ENCODE assay signal across 14 cellular contexts in genomic region chr2:71292159-71292558, GRCh38. TPM values are rescaled to one million over a fixed set of nuclear protein-coding genes. Genes with fewer than 3 reads are reported as not detected.
DNase-seq lines count a peak whose midpoint lies in the region; FAIRE-seq and TF ChIP-seq lines count a peak whose summit lies in the region.
"Had no signal": no experiment of that assay in that cellular context is flagged by ENCODE, and none has a peak within 500 bp of the region (broad histone marks: within the 10 kb centered on the region; RNA-seq: fewer than 3 reads in every experiment).

No MANE protein-coding gene starts in this region.

- no peak overlapping the region for H3K9ac ChIP-seq in kidney (ENCODE audit: low read length in 2 of 2)
- H3K9ac ChIP-seq: BLaER1 treated with 17β-estradiol and CSF1 and Interleukin-3, amounts not matched to agents 10 nM and 100 nM had no signal

- H3K27ac ChIP-seq in angular gyrus (ENCODE audit: low read depth, low read length) (peak overlapping the region; percentile 84), dorsolateral prefrontal cortex (peak overlapping the region in 58 of 59 donors; percentile 40 to 99 (median 91)), substantia nigra (ENCODE audit: low read depth, low read length, poor library complexity, severe bottlenecking) (peak overlapping the region; percentile 93), kidney (ENCODE audit: low read depth in 2 of 2, low read length in 2 of 2) (no peak overlapping the region)
- H3K27ac ChIP-seq: BLaER1 treated with 17β-estradiol and CSF1 and Interleukin-3, amounts not matched to agents 10 nM and 100 nM; HL-60 had no signal

- intact Hi-C loops in dorsolateral prefrontal cortex (cut with DNase I), result loop anchor here in 1 of 2 donors (10.0 kb wide), 1 partner anchor 137 kb away; no protein-coding TSS in a partner anchor
- intact Hi-C loops in kidney (cut with DNase I), result no loop called here

- H3K4me1 ChIP-seq in kidney (ENCODE audit: control insufficient read depth in 1 of 2, insufficient read depth in 1 of 2, low read depth in 1 of 2, low read length in 2 of 2), result no peaks in the 10 kb centered on the region
- H3K4me1 ChIP-seq: BLaER1 treated with 17β-estradiol and CSF1 and Interleukin-3, amounts not matched to agents 10 nM and 100 nM had no signal

- H3K27me3 ChIP-seq in dorsolateral prefrontal cortex, result no peaks in the 10 kb centered on the region
- H3K27me3 ChIP-seq: BLaER1 treated with 17β-estradiol and CSF1 and Interleukin-3, amounts not matched to agents 10 nM and 100 nM had no signal

- DNase-seq in dorsolateral prefrontal cortex (no peak), substantia nigra (lab: John Stamatoyannopoulos, UW) (no peak), kidney (no peak), NCI-H1694 (lab: John Stamatoyannopoulos, UW) (no peak), iPS-NIHi7 (ENCODE audit: extremely low spot score) (no peak)
- DNase-seq: Calu3; CD8-positive, alpha-beta T cell; DMS79 treated with DMSO at 0.1 percent for 48 hours; GF-D8; GOT3; H9 had no signal

- no peak for TF ChIP-seq CTCF in dorsolateral prefrontal cortex (IDR thresholded peaks at IDR 0.05 in 54 of 56, conservative IDR thresholded peaks at IDR 0.05 in 2 of 56; ENCODE audit: low read depth in 1 of 56, partially characterized antibody in 56 of 56)
- no peak for TF ChIP-seq CTCF in kidney (IDR thresholded peaks at IDR 0.05; ENCODE audit: borderline replicate concordance, extremely low read depth, insufficient read depth)

- FAIRE-seq in kidney (lab: Jason Lieb, UNC), result no peak

- no peaks in the 10 kb centered on the region for H3K36me3 ChIP-seq in kidney (ENCODE audit: control insufficient read depth in 1 of 2, insufficient read depth in 2 of 2, low read length in 2 of 2)
- H3K36me3 ChIP-seq: BLaER1 treated with 17β-estradiol and CSF1 and Interleukin-3, amounts not matched to agents 10 nM and 100 nM had no signal

- H3K4me3 ChIP-seq in dorsolateral prefrontal cortex (peak overlapping the region in 39 of 59 donors; percentile 5 to 62 (median 39)), kidney (ENCODE audit: low read length in 2 of 2) (no peak overlapping the region)
- H3K4me3 ChIP-seq: BLaER1 treated with 17β-estradiol and CSF1 and Interleukin-3, amounts not matched to agents 10 nM and 100 nM had no signal

- no peaks in the 10 kb centered on the region for H3K9me3 ChIP-seq in kidney (ENCODE audit: control insufficient read depth in 1 of 2, low read length in 2 of 2)
- H3K9me3 ChIP-seq: BLaER1 treated with 17β-estradiol and CSF1 and Interleukin-3, amounts not matched to agents 10 nM and 100 nM had no signal

RNA-seq across cellular contexts. Expression of gene ZNF638, which starts 39.4 kb away (rescaled TPM):
- total RNA-seq in dorsolateral prefrontal cortex, result 100 to 1,000 TPM; 180 to 307 (median 230) TPM
- total RNA-seq in kidney, result 122 TPM
- 84.8 TPM for polyA plus RNA-seq in kidney (ENCODE audit: insufficient read depth, low read depth, low replicate concordance)

Comparison
In these comparisons a context has a peak if more than half of its experiments do, and no peak if none do; other contexts are left out.
1. H3K27ac ChIP-seq: peak in angular gyrus (single experiment), dorsolateral prefrontal cortex (58 of 59) and substantia nigra (single experiment); none in kidney (0 of 2).
2. H3K4me3 ChIP-seq: peak in dorsolateral prefrontal cortex (39 of 59); none in kidney (0 of 2).